ENCODE assay signal across 8 cellular contexts in the genomic region with DNA sequence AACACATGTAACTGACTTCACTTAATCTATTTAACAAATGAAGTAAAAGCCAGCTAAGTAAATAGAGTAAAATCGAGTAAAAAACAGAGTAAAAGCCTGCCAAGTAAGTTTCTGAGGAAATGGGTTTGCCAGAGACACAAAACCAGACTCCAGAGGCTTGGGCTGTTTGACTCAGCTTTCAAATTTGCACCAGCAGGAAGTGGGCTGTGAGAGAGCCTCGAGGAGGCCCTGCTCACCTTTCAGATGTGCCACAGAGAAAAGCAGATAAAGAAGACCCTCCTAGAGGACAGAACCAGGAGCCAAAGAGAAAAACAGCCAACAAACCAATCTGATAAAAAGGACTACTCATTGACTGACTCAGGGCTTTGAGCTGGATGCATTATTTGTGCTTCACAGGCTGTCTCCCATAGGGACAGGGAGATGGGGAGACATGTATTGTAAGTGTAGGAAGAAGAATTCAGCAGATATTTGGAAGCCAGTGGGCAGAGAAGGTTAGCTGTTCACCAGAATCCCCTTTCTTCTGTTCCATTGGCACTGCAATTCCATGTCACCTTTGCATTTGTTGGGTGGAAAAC. TPM values are rescaled to one million over a fixed set of nuclear protein-coding genes. Genes with fewer than 3 reads are reported as not detected.
DNase-seq lines count a peak whose midpoint lies in the region; ATAC-seq lines count a peak whose summit lies in the region.

No MANE protein-coding gene starts in this region.

- peak overlapping the region; percentile 87 for H3K27ac Mint-ChIP-seq in activated CD8-positive, alpha-beta memory T cell treated with anti-CD3 and anti-CD28 coated beads, Interleukin-2, amount 10 ng/mL, durations not matched to agents 7 days and 5 days
- peak overlapping the region; percentile 76 for H3K27ac Mint-ChIP-seq in activated T-cell treated with anti-CD3 and anti-CD28 coated beads, Interleukin-2, amount 50 U/mL, for 24 hours

- peak; percentile 99 for ATAC-seq in activated CD8-positive, alpha-beta memory T cell treated with anti-CD3 and anti-CD28 coated beads, Interleukin-2, amount 10 ng/mL, durations not matched to agents 7 days and 5 days
- peak; percentile 87 for ATAC-seq in HG02981 (IDR thresholded peaks at IDR 0.05; ENCODE audit: unreplicated experiment)

- H3K9me3 Mint-ChIP-seq in activated CD8-positive, alpha-beta memory T cell treated with anti-CD3 and anti-CD28 coated beads, Interleukin-2, amount 10 ng/mL, durations not matched to agents 7 days and 5 days (ENCODE audit: low read depth) = no peaks in the 10 kb centered on the region
- no peaks in the 10 kb centered on the region for H3K9me3 Mint-ChIP-seq in activated T-cell treated with anti-CD3 and anti-CD28 coated beads, Interleukin-2, amount 50 U/mL, for 24 hours

- peaks cover 39% of the 10 kb centered on the region for H3K4me1 Mint-ChIP-seq in activated CD8-positive, alpha-beta memory T cell treated with anti-CD3 and anti-CD28 coated beads, Interleukin-2, amount 10 ng/mL, durations not matched to agents 7 days and 5 days
- peaks cover 22% of the 10 kb centered on the region for H3K4me1 Mint-ChIP-seq in activated T-cell treated with anti-CD3 and anti-CD28 coated beads, Interleukin-2, amount 50 U/mL, for 24 hours (ENCODE audit: low read depth)

- no peaks in the 10 kb centered on the region for H3K27me3 Mint-ChIP-seq in activated CD8-positive, alpha-beta memory T cell treated with anti-CD3 and anti-CD28 coated beads, Interleukin-2, amount 10 ng/mL, durations not matched to agents 7 days and 5 days
- no peaks in the 10 kb centered on the region for H3K27me3 Mint-ChIP-seq in activated T-cell treated with anti-CD3 and anti-CD28 coated beads, Interleukin-2, amount 50 U/mL, for 24 hours

- no peak overlapping the region for H3K4me3 Mint-ChIP-seq in activated CD8-positive, alpha-beta memory T cell treated with anti-CD3 and anti-CD28 coated beads, Interleukin-2, amount 10 ng/mL, durations not matched to agents 7 days and 5 days
- H3K4me3 Mint-ChIP-seq in activated T-cell treated with anti-CD3 and anti-CD28 coated beads, Interleukin-2, amount 50 U/mL, for 24 hours = peak overlapping the region; percentile 4

- CTCF ChIA-PET in activated CD8-positive, alpha-beta memory T cell treated with anti-CD3 and anti-CD28 coated beads, Interleukin-2, amount 10 ng/mL, durations not matched to agents 7 days and 5 days (lab: Charles Lee) = interaction anchor here (1.4 to 3.1 kb wide), 3 partner anchors 9 to 25 kb away, joined by 5 to 22 read pairs (median 8); a partner anchor contains a TSS

- peak; percentile 85 for DNase-seq in activated CD8-positive, alpha-beta memory T cell treated with anti-CD3 and anti-CD28 coated beads, Interleukin-2, amount 10 ng/mL, durations not matched to agents 7 days and 5 days
- no peak for DNase-seq in activated CD8-positive, alpha-beta memory T cell treated with anti-CD3 and anti-CD28 coated beads, Interleukin-2, amount 50 U/mL, for 4 hours
- peak; percentile 37 for DNase-seq in activated T-cell treated with anti-CD3 and anti-CD28 coated beads, Interleukin-2, amount 50 U/mL, for 24 hours
- DNase-seq in stimulated activated CD4-positive, alpha-beta T cell treated with anti-CD3 and anti-CD28 coated beads, TNF-alpha, amount 100 ng/mL, for 48 hours (ENCODE audit: low read depth in 3 of 3) = peak in 2 of 3 donors; percentile 26 to 44
- DNase-seq in NCI-H510A (lab: John Stamatoyannopoulos, UW) (no peak), COLO668 (lab: John Stamatoyannopoulos, UW; ENCODE audit: unreplicated experiment) (no peak), cerebellar nuclear complex (lab: John Stamatoyannopoulos, UW) (no peak)

- peaks cover 27% of the 10 kb centered on the region for H3K36me3 Mint-ChIP-seq in activated CD8-positive, alpha-beta memory T cell treated with anti-CD3 and anti-CD28 coated beads, Interleukin-2, amount 10 ng/mL, durations not matched to agents 7 days and 5 days
- peaks cover 50% of the 10 kb centered on the region for H3K36me3 Mint-ChIP-seq in activated T-cell treated with anti-CD3 and anti-CD28 coated beads, Interleukin-2, amount 50 U/mL, for 24 hours (ENCODE audit: low read depth)

RNA-seq across cellular contexts. Expression of a gene that starts 14.4 kb away (rescaled TPM):
- 1 to 10 TPM; 6.6 to 9.5 TPM for total RNA-seq in activated CD8-positive, alpha-beta memory T cell treated with anti-CD3 and anti-CD28 coated beads, Interleukin-2, amount 10 ng/mL, durations not matched to agents 7 days and 5 days

RNA-seq across cellular contexts. Expression of a gene that starts 20.8 kb away (rescaled TPM):
- total RNA-seq in activated CD8-positive, alpha-beta memory T cell treated with anti-CD3 and anti-CD28 coated beads, Interleukin-2, amount 10 ng/mL, durations not matched to agents 7 days and 5 days = 1 to 10 TPM; 2.7 to 3.8 TPM

RNA-seq across cellular contexts. Expression of a gene that starts 37.7 kb away (rescaled TPM):
- total RNA-seq in activated CD8-positive, alpha-beta memory T cell treated with anti-CD3 and anti-CD28 coated beads, Interleukin-2, amount 10 ng/mL, durations not matched to agents 7 days and 5 days = under 1 TPM in 1 of 2 experiments, not detected in 1; 0.21 TPM

Comparison
In these comparisons a context has a peak if more than half of its experiments do, and no peak if none do; other contexts are left out.
1. DNase-seq: peak in activated CD8-positive, alpha-beta memory T cell treated with anti-CD3 and anti-CD28 coated beads, Interleukin-2, amount 10 ng/mL, durations not matched to agents 7 days and 5 days (single experiment), activated T-cell treated with anti-CD3 and anti-CD28 coated beads, Interleukin-2, amount 50 U/mL, for 24 hours (single experiment) and stimulated activated CD4-positive, alpha-beta T cell treated with anti-CD3 and anti-CD28 coated beads, TNF-alpha, amount 100 ng/mL, for 48 hours (2 of 3); none in activated CD8-positive, alpha-beta memory T cell treated with anti-CD3 and anti-CD28 coated beads, Interleukin-2, amount 50 U/mL, for 4 hours (single experiment), NCI-H510A (single experiment), COLO668 (single experiment) and cerebellar nuclear complex (0 of 2).